Comparison of ENCODE assay signal across 14 cellular contexts in genomic region chr10:73648975-73649829, GRCh38. TPM values are rescaled to one million over a fixed set of nuclear protein-coding genes. Genes with fewer than 3 reads are reported as not detected.
DNase-seq lines count a peak whose midpoint lies in the region; ATAC-seq and TF ChIP-seq lines count a peak whose summit lies in the region.
"Had no signal": no experiment of that assay in that cellular context is flagged by ENCODE, and none has a peak within 500 bp of the region (broad histone marks: within the 10 kb centered on the region; RNA-seq: fewer than 3 reads in every experiment).

No MANE protein-coding gene starts in this region.

- H3K36me3 ChIP-seq in CD4-positive, CD25-positive, alpha-beta regulatory T cell (ENCODE audit: control insufficient read depth, insufficient read depth, low read length): no peaks in the 10 kb centered on the region
- H3K36me3 ChIP-seq in IMR-90 (ENCODE audit: control insufficient read depth, insufficient read depth, low read length) (no peaks in the 10 kb centered on the region), fibroblast of lung (ENCODE audit: control insufficient read depth, insufficient read depth, low read length) (no peaks in the 10 kb centered on the region)
- H3K36me3 ChIP-seq: tibial nerve had no signal

- dilution Hi-C loops in IMR-90 (cut with HindIII; ENCODE audit: low sequenced_read_pairs, unreplicated experiment): no loop called here

- peak overlapping the region; percentile 30; the same call in 2 of the 3 replicates for H2BK15ac ChIP-seq in IMR-90 (ENCODE audit: low read depth, low read length)

- peaks cover 12% of the 10 kb centered on the region for H3K4me1 ChIP-seq in CD4-positive, CD25-positive, alpha-beta regulatory T cell (ENCODE audit: control insufficient read depth, insufficient read depth, low read length, poor library complexity, severe bottlenecking)
- H3K4me1 ChIP-seq in IMR-90 (ENCODE audit: control insufficient read depth, insufficient read depth, low read length) (peaks cover 23% of the 10 kb centered on the region), fibroblast of lung (ENCODE audit: control insufficient read depth, extremely low read depth, insufficient read depth, low read length) (peaks cover 15% of the 10 kb centered on the region)

- H3K27ac ChIP-seq in CD4-positive, CD25-positive, alpha-beta regulatory T cell (ENCODE audit: insufficient read depth, low read length, poor library complexity, severe bottlenecking): no peak overlapping the region
- peak overlapping the region; percentile 60 for H3K27ac ChIP-seq in IMR-90 (ENCODE audit: insufficient read depth, low read length)
- peak overlapping the region; percentile 7 for H3K27ac ChIP-seq in fibroblast of lung (ENCODE audit: insufficient read depth, low read length)

- H3K79me1 ChIP-seq in IMR-90 (ENCODE audit: low read depth in 1 of 2, low read length in 2 of 2): peaks cover 0 to 14% of the 10 kb centered on the region in 2 experiments; a peak in 2 of 4 replicates

- peak overlapping the region; percentile 99 for H2BK5ac ChIP-seq in IMR-90 (ENCODE audit: low read depth, low read length, poor library complexity, severe bottlenecking)

- no peak overlapping the region for H3K4me3 ChIP-seq in CD4-positive, CD25-positive, alpha-beta regulatory T cell (ENCODE audit: low read depth, low read length)
- H3K4me3 ChIP-seq in IMR-90 (ENCODE audit: insufficient read depth, low read depth, low read length): no peak overlapping the region; the same call in 1 of the 2 replicates
- no peak overlapping the region for H3K4me3 ChIP-seq in fibroblast of lung (replicated peaks in 1 of 4; ENCODE audit: control extremely low read depth in 1 of 4, insufficient read depth in 1 of 4, low read depth in 3 of 4, low read length in 4 of 4)

- H3K36me3 Mint-ChIP-seq in CD4-positive, CD25-positive, alpha-beta regulatory T cell: no peaks in the 10 kb centered on the region
- no peaks in the 10 kb centered on the region for H3K36me3 Mint-ChIP-seq in natural killer cell
- no peaks in the 10 kb centered on the region for H3K36me3 Mint-ChIP-seq in activated T-helper 2 cell treated with anti-CD3 and anti-CD28 coated beads, Interferon-gamma antibody, Interleukin-2, Interleukin-4, amounts not matched to agents 10 μg/mL and 5 μg/mL and 100 μg/mL, durations not matched to agents 14 hours and 24 hours and 36 hours (ENCODE audit: low read depth)

- H3K4me3 Mint-ChIP-seq in CD4-positive, CD25-positive, alpha-beta regulatory T cell: peak overlapping the region in 3 of 4 donors; percentile 1 to 72 (median 20)
- peak overlapping the region; percentile 56 for H3K4me3 Mint-ChIP-seq in natural killer cell
- H3K4me3 Mint-ChIP-seq in activated T-helper 2 cell treated with anti-CD3 and anti-CD28 coated beads, Interferon-gamma antibody, Interleukin-2, Interleukin-4, amounts not matched to agents 10 μg/mL and 5 μg/mL and 100 μg/mL, durations not matched to agents 14 hours and 24 hours and 36 hours (ENCODE audit: low read depth): no peak overlapping the region
- H3K4me3 Mint-ChIP-seq: activated naive CD4-positive, alpha-beta T cell treated with anti-CD3 and anti-CD28 coated beads for 36 hours; effector memory CD8-positive, alpha-beta T cell had no signal

- BruUV-seq in IMR-90 (replicated peaks; lab: Mats Ljungman, UMichigan): no TSS peak

- POLR2A ChIA-PET in IMR-90 (lab: Charles Lee; ENCODE audit: unreplicated experiment): no interaction called here

- no peak for DNase-seq in CD4-positive, CD25-positive, alpha-beta regulatory T cell
- DNase-seq in IMR-90 (peak; percentile 49), fibroblast of lung (ENCODE audit: low read depth in 2 of 2) (peak in 1 of 2 donors; percentile 58), natural killer cell (no peak), HCEC 1CT (no peak), cortex of kidney (lab: John Stamatoyannopoulos, UW) (no peak)
- no peak for DNase-seq in activated T-helper 2 cell treated with anti-CD3 and anti-CD28 coated beads, Interferon-gamma antibody, Interleukin-2, Interleukin-4, amounts not matched to agents 10 μg/mL and 5 μg/mL and 100 μg/mL, durations not matched to agents 14 hours and 24 hours and 36 hours (ENCODE audit: low spot score)
- DNase-seq: activated CD4-positive, alpha-beta T cell treated with anti-CD3 and anti-CD28 coated beads, Interleukin-2, amount 50 U/mL, for 1 hour; activated naive CD4-positive, alpha-beta T cell treated with anti-CD3 and anti-CD28 coated beads for 36 hours; effector memory CD8-positive, alpha-beta T cell; NCI-H345; SIG-M5 had no signal

- H3K14ac ChIP-seq in IMR-90 (replicated peaks; ENCODE audit: low read depth, low read length): peak overlapping the region; percentile 85

- H3K18ac ChIP-seq in IMR-90 (ENCODE audit: low read depth, low read length): peak overlapping the region; percentile 86; the same call in 1 of the 2 replicates

- no peak for TF ChIP-seq POLR2A in IMR-90 (IDR thresholded peaks at IDR 0.05; ENCODE audit: low read depth, low read length)

- H3K27me3 ChIP-seq in CD4-positive, CD25-positive, alpha-beta regulatory T cell (ENCODE audit: control insufficient read depth, insufficient read depth, low read length): no peaks in the 10 kb centered on the region
- no peaks in the 10 kb centered on the region for H3K27me3 ChIP-seq in IMR-90 (ENCODE audit: control insufficient read depth, insufficient read depth, low read length)
- H3K27me3 ChIP-seq in fibroblast of lung (ENCODE audit: control insufficient read depth, insufficient read depth, low read length): no peaks in the 10 kb centered on the region
- H3K27me3 ChIP-seq: tibial nerve had no signal

- WGBS in IMR-90 (ENCODE audit: extremely low coverage in 2 of 2, insufficient read length in 1 of 2), 2 experiments: 100% methylated on average over 1 of the region's 4 CpGs; no CpG with 5 or more reads in 1 of the 2 experiments

- H3K4me1 Mint-ChIP-seq in CD4-positive, CD25-positive, alpha-beta regulatory T cell: peaks cover 0 to 10% (median 4%) of the 10 kb centered on the region in 4 donors
- peaks cover 0 to 19% of the 10 kb centered on the region in 2 donors for H3K4me1 Mint-ChIP-seq in natural killer cell
- H3K4me1 Mint-ChIP-seq in activated T-helper 2 cell treated with anti-CD3 and anti-CD28 coated beads, Interferon-gamma antibody, Interleukin-2, Interleukin-4, amounts not matched to agents 10 μg/mL and 5 μg/mL and 100 μg/mL, durations not matched to agents 14 hours and 24 hours and 36 hours (ENCODE audit: low read depth): peaks cover 16% of the 10 kb centered on the region

- H3K9me3 ChIP-seq in CD4-positive, CD25-positive, alpha-beta regulatory T cell (ENCODE audit: control insufficient read depth in 2 of 2, low read length in 2 of 2): no peaks in the 10 kb centered on the region
- H3K9me3 ChIP-seq in IMR-90 (ENCODE audit: control insufficient read depth, insufficient read depth, low read length) (no peaks in the 10 kb centered on the region), fibroblast of lung (ENCODE audit: control insufficient read depth, insufficient read depth, low read depth, low read length) (no peaks in the 10 kb centered on the region)
- H3K9me3 ChIP-seq: tibial nerve had no signal

- CTCF ChIA-PET in IMR-90 (lab: Yijun Ruan, JAX): interaction anchor here (0.5 kb wide), 1 partner anchor 14 kb away, joined by 6 read pairs; no protein-coding TSS in a partner anchor

- H3K27me3 Mint-ChIP-seq in CD4-positive, CD25-positive, alpha-beta regulatory T cell: peaks cover 4% of the 10 kb centered on the region
- no peaks in the 10 kb centered on the region for H3K27me3 Mint-ChIP-seq in natural killer cell (ENCODE audit: low read depth in 2 of 2)
- peaks cover 6% of the 10 kb centered on the region for H3K27me3 Mint-ChIP-seq in activated T-helper 2 cell treated with anti-CD3 and anti-CD28 coated beads, Interferon-gamma antibody, Interleukin-2, Interleukin-4, amounts not matched to agents 10 μg/mL and 5 μg/mL and 100 μg/mL, durations not matched to agents 14 hours and 24 hours and 36 hours (ENCODE audit: low read depth)

- intact Hi-C loops in IMR-90 (cut with micrococcal nuclease): loop anchor here (10.0 kb wide), 1 partner anchor 234 kb away; the partner anchor contains the start of gene ANXA7
- intact Hi-C loops in natural killer cell (cut with micrococcal nuclease): no loop called here
- intact Hi-C loops in activated T-helper 2 cell treated with anti-CD3 and anti-CD28 coated beads, Interferon-gamma antibody, Interleukin-2, Interleukin-4, amounts not matched to agents 10 μg/mL and 5 μg/mL and 100 μg/mL, durations not matched to agents 14 hours and 24 hours and 36 hours (cut with micrococcal nuclease): loop anchor here (10.0 kb wide), 1 partner anchor 294 kb away; the partner anchor contains the start of gene CFAP70

- H4K91ac ChIP-seq in IMR-90 (ENCODE audit: insufficient read depth, low read depth, low read length): peak overlapping the region; percentile 88

- peak overlapping the region in 2 of 3 donors; percentile 9 to 32 for H3K27ac Mint-ChIP-seq in CD4-positive, CD25-positive, alpha-beta regulatory T cell
- H3K27ac Mint-ChIP-seq in natural killer cell: no peak overlapping the region
- H3K27ac Mint-ChIP-seq in activated T-helper 2 cell treated with anti-CD3 and anti-CD28 coated beads, Interferon-gamma antibody, Interleukin-2, Interleukin-4, amounts not matched to agents 10 μg/mL and 5 μg/mL and 100 μg/mL, durations not matched to agents 14 hours and 24 hours and 36 hours: no peak overlapping the region
- H3K27ac Mint-ChIP-seq: activated naive CD4-positive, alpha-beta T cell treated with anti-CD3 and anti-CD28 coated beads for 36 hours; effector memory CD8-positive, alpha-beta T cell had no signal

- no peak for ATAC-seq in CD4-positive, CD25-positive, alpha-beta regulatory T cell (ENCODE audit: low read depth in 2 of 2)
- ATAC-seq in IMR-90 (ENCODE audit: low read depth) (peak; percentile 10; the same call in 1 of the 2 replicates), natural killer cell (no peak), HG03342 (IDR thresholded peaks at IDR 0.05; ENCODE audit: unreplicated experiment) (no peak)
- ATAC-seq: effector memory CD8-positive, alpha-beta T cell had no signal

- no peaks in the 10 kb centered on the region for H4K20me1 ChIP-seq in IMR-90 (ENCODE audit: insufficient read depth, low read length)
- H4K20me1 ChIP-seq in fibroblast of lung (ENCODE audit: control insufficient read depth, extremely low read depth, insufficient read depth, low read length): no peaks in the 10 kb centered on the region

- H3K9ac ChIP-seq in IMR-90 (ENCODE audit: low read depth, low read length): no peak overlapping the region; the same call in 1 of the 2 replicates
- no peak overlapping the region for H3K9ac ChIP-seq in fibroblast of lung (ENCODE audit: insufficient read depth, low read length)

- H3K23ac ChIP-seq in IMR-90 (ENCODE audit: low read depth, low read length): peak overlapping the region; percentile 48

- H2AK5ac ChIP-seq in IMR-90 (ENCODE audit: low read depth, low read length): peak overlapping the region; percentile 76

- no peak for TF ChIP-seq RAD21 in IMR-90 (IDR thresholded peaks at IDR 0.05; ENCODE audit: low read length)

- H3K79me2 ChIP-seq in fibroblast of lung (ENCODE audit: control insufficient read depth, insufficient read depth, low read length): no peaks in the 10 kb centered on the region

- H2BK20ac ChIP-seq in IMR-90 (ENCODE audit: low read depth, low read length): peak overlapping the region; percentile 83

- H3K9me1 ChIP-seq in IMR-90 (ENCODE audit: insufficient read depth, low read length): peaks cover 25% of the 10 kb centered on the region

- peak overlapping the region; percentile 80 for H2AK9ac ChIP-seq in IMR-90 (replicated peaks; ENCODE audit: low read depth, low read length, poor library complexity)

- peak overlapping the region; percentile 89; the same call in 1 of the 2 replicates for H4K5ac ChIP-seq in IMR-90 (ENCODE audit: low read depth, low read length)

- peak overlapping the region; percentile 84 for H3K4ac ChIP-seq in IMR-90 (ENCODE audit: low read depth, low read length)

- no peaks in the 10 kb centered on the region for H3K9me3 Mint-ChIP-seq in CD4-positive, CD25-positive, alpha-beta regulatory T cell
- H3K9me3 Mint-ChIP-seq in natural killer cell: no peaks in the 10 kb centered on the region
- H3K9me3 Mint-ChIP-seq in activated T-helper 2 cell treated with anti-CD3 and anti-CD28 coated beads, Interferon-gamma antibody, Interleukin-2, Interleukin-4, amounts not matched to agents 10 μg/mL and 5 μg/mL and 100 μg/mL, durations not matched to agents 14 hours and 24 hours and 36 hours: no peaks in the 10 kb centered on the region
- H3K9me3 Mint-ChIP-seq: activated naive CD4-positive, alpha-beta T cell treated with anti-CD3 and anti-CD28 coated beads for 36 hours; effector memory CD8-positive, alpha-beta T cell had no signal

- peak overlapping the region; percentile 73 for H3K56ac ChIP-seq in IMR-90 (ENCODE audit: extremely low read depth, insufficient read depth, low read length)

- in situ Hi-C loops in IMR-90 (cut with MboI; ENCODE audit: low sequenced_read_pairs): loop anchor here (25.0 kb wide), 1 partner anchor 387 kb away; the partner anchor contains the start of gene MRPS16

- H2AFZ ChIP-seq in IMR-90 (replicated peaks; ENCODE audit: low read length, poor library complexity) (peak overlapping the region; percentile 83), fibroblast of lung (ENCODE audit: low read length) (no peak overlapping the region)

- TF ChIP-seq CTCF in IMR-90 (conservative IDR thresholded peaks at IDR 0.05; ENCODE audit: low read depth, low read length) (no peak), fibroblast of lung (conservative IDR thresholded peaks at IDR 0.05 in 1 of 2, IDR thresholded peaks at IDR 0.05 in 1 of 2; ENCODE audit: low read depth in 1 of 2, low read length in 2 of 2) (no peak), natural killer cell (IDR thresholded peaks at IDR 0.05) (no peak)

- peak overlapping the region; percentile 94 for H2BK120ac ChIP-seq in IMR-90 (ENCODE audit: low read depth, low read length)

- H3K4me2 ChIP-seq in IMR-90 (ENCODE audit: low read depth, low read length) (peak overlapping the region; percentile 69; the same call in 1 of the 2 replicates), fibroblast of lung (ENCODE audit: extremely low read depth, insufficient read depth, low read length) (no peak overlapping the region)

- H4K8ac ChIP-seq in IMR-90 (ENCODE audit: low read depth in 2 of 2, low read length in 2 of 2): peak overlapping the region; percentile 50 to 81; a peak in 3 of 4 replicates

RNA-seq across cellular contexts. Expression of gene SYNPO2L, which starts 6.6 kb away (rescaled TPM):
- total RNA-seq in CD4-positive, CD25-positive, alpha-beta regulatory T cell: not detected
- polyA plus RNA-seq in CD4-positive, CD25-positive, alpha-beta regulatory T cell: not detected
- total RNA-seq in IMR-90 (2012; rRNA removed) (under 0.01 and 0.18 TPM in 2 replicates), fibroblast of lung (under 0.01 TPM in 1 of 2 replicates, not detected in the other), natural killer cell (not detected)
- polyA plus RNA-seq in IMR-90 (2012; rRNA removed) (0.62 and 0.75 TPM in 2 replicates), fibroblast of lung (0.11 and 0.27 TPM in 2 replicates)
- polyA plus RNA-seq in IMR-90 (2012; cell fraction: cytosol; rRNA removed): 0.41 and 0.60 TPM in 2 replicates
- polyA plus RNA-seq in IMR-90 (2012; cell fraction: nucleus; rRNA removed; ENCODE audit: low replicate concordance): 0.53 and 0.86 TPM in 2 replicates
- 0.33 and 0.79 TPM in 2 replicates for polyA plus RNA-seq in fibroblast of lung (2012)
- polyA minus RNA-seq in fibroblast of lung (ENCODE audit: low replicate concordance): 0.15 and 2.1 TPM in 2 replicates
- total RNA-seq in activated T-helper 2 cell treated with anti-CD3 and anti-CD28 coated beads, Interferon-gamma antibody, Interleukin-2, Interleukin-4, amounts not matched to agents 10 μg/mL and 5 μg/mL and 100 μg/mL, durations not matched to agents 14 hours and 24 hours and 36 hours: 0.05 TPM in 1 of 2 replicates, not detected in the other
- total RNA-seq: activated naive CD4-positive, alpha-beta T cell treated with anti-CD3 and anti-CD28 coated beads for 36 hours; tibial nerve had no signal

RNA-seq across cellular contexts. Expression of gene MYOZ1, which starts 7.9 kb away (rescaled TPM):
- not detected for total RNA-seq in CD4-positive, CD25-positive, alpha-beta regulatory T cell
- not detected for polyA plus RNA-seq in CD4-positive, CD25-positive, alpha-beta regulatory T cell
- total RNA-seq in IMR-90 (2012; rRNA removed) (under 0.01 and 0.18 TPM in 2 replicates), fibroblast of lung (0.17 and 0.51 TPM in 2 replicates), natural killer cell (not detected)
- polyA plus RNA-seq in IMR-90 (2012; rRNA removed) (0.27 and 0.29 TPM in 2 replicates), fibroblast of lung (0.12 TPM in 1 of 2 replicates, not detected in the other)
- polyA plus RNA-seq in IMR-90 (2012; cell fraction: cytosol; rRNA removed): 0.15 and 0.24 TPM in 2 replicates
- polyA plus RNA-seq in IMR-90 (2012; cell fraction: nucleus; rRNA removed; ENCODE audit: low replicate concordance): 0.04 and 0.10 TPM in 2 replicates
- 0.16 TPM in 1 of 2 replicates, not detected in the other for polyA plus RNA-seq in fibroblast of lung (2012)
- polyA minus RNA-seq in fibroblast of lung (ENCODE audit: low replicate concordance): not detected in 2 replicates
- total RNA-seq in activated T-helper 2 cell treated with anti-CD3 and anti-CD28 coated beads, Interferon-gamma antibody, Interleukin-2, Interleukin-4, amounts not matched to agents 10 μg/mL and 5 μg/mL and 100 μg/mL, durations not matched to agents 14 hours and 24 hours and 36 hours: not detected in 2 replicates
- total RNA-seq: activated naive CD4-positive, alpha-beta T cell treated with anti-CD3 and anti-CD28 coated beads for 36 hours had no signal

RNA-seq across cellular contexts. Expression of gene AGAP5, which starts 48.7 kb away (rescaled TPM):
- total RNA-seq in CD4-positive, CD25-positive, alpha-beta regulatory T cell: 9.8 TPM
- under 1 TPM in 2 of 4 donors, not detected in 2; 0.07 to 0.18 TPM for polyA plus RNA-seq in CD4-positive, CD25-positive, alpha-beta regulatory T cell
- 1.4 and 1.8 TPM in 2 replicates for total RNA-seq in IMR-90 (2012; rRNA removed)
- 4.1 TPM in 2 replicates for polyA plus RNA-seq in IMR-90 (2012; rRNA removed)
- polyA plus RNA-seq in IMR-90 (2012; cell fraction: cytosol; rRNA removed): 1.2 and 1.5 TPM in 2 replicates
- polyA plus RNA-seq in IMR-90 (2012; cell fraction: nucleus; rRNA removed; ENCODE audit: low replicate concordance): 32.0 and 39.3 TPM in 2 replicates
- total RNA-seq in fibroblast of lung: 1.8 and 3.1 TPM in 2 replicates
- 1.8 and 1.9 TPM in 2 replicates for polyA plus RNA-seq in fibroblast of lung
- polyA plus RNA-seq in fibroblast of lung (2012): 1.0 and 1.3 TPM in 2 replicates
- 0.24 and 1.6 TPM in 2 replicates for polyA minus RNA-seq in fibroblast of lung (ENCODE audit: low replicate concordance)
- total RNA-seq in natural killer cell: 10 to 100 TPM in 1 of 3 donors, 1 to 10 TPM in 2; 8.4 to 14.6 (median 9.4) TPM
- total RNA-seq in activated T-helper 2 cell treated with anti-CD3 and anti-CD28 coated beads, Interferon-gamma antibody, Interleukin-2, Interleukin-4, amounts not matched to agents 10 μg/mL and 5 μg/mL and 100 μg/mL, durations not matched to agents 14 hours and 24 hours and 36 hours: 18.2 and 18.8 TPM in 2 replicates

RNA-seq across cellular contexts. Expression of gene USP54, which starts 58.1 kb away (rescaled TPM):
- 4.2 TPM for total RNA-seq in CD4-positive, CD25-positive, alpha-beta regulatory T cell
- polyA plus RNA-seq in CD4-positive, CD25-positive, alpha-beta regulatory T cell: 1 to 10 TPM in 3 of 4 donors, under 1 TPM in 1; 0.84 to 1.5 (median 1.0) TPM
- 7.9 and 8.9 TPM in 2 replicates for total RNA-seq in IMR-90 (2012; rRNA removed)
- 4.0 and 4.5 TPM in 2 replicates for polyA plus RNA-seq in IMR-90 (2012; rRNA removed)
- 1.1 and 1.8 TPM in 2 replicates for polyA plus RNA-seq in IMR-90 (2012; cell fraction: cytosol; rRNA removed)
- polyA plus RNA-seq in IMR-90 (2012; cell fraction: nucleus; rRNA removed; ENCODE audit: low replicate concordance): 4.1 and 7.2 TPM in 2 replicates
- 6.4 and 9.9 TPM in 2 replicates for total RNA-seq in fibroblast of lung
- polyA plus RNA-seq in fibroblast of lung: 7.8 and 9.5 TPM in 2 replicates
- polyA plus RNA-seq in fibroblast of lung (2012): 3.2 and 4.1 TPM in 2 replicates
- 12.2 and 15.1 TPM in 2 replicates for polyA minus RNA-seq in fibroblast of lung (ENCODE audit: low replicate concordance)
- total RNA-seq in natural killer cell: 10 to 100 TPM in 1 of 3 donors, 1 to 10 TPM in 2; 4.4 to 10.2 (median 5.5) TPM
- 5.4 and 5.7 TPM in 2 replicates for total RNA-seq in activated T-helper 2 cell treated with anti-CD3 and anti-CD28 coated beads, Interferon-gamma antibody, Interleukin-2, Interleukin-4, amounts not matched to agents 10 μg/mL and 5 μg/mL and 100 μg/mL, durations not matched to agents 14 hours and 24 hours and 36 hours

Comparison
In these comparisons a context has a peak if more than half of its experiments do, and no peak if none do; other contexts are left out.
1. H3K27ac Mint-ChIP-seq: peak in CD4-positive, CD25-positive, alpha-beta regulatory T cell (2 of 3); none in natural killer cell (0 of 2) and activated T-helper 2 cell treated with anti-CD3 and anti-CD28 coated beads, Interferon-gamma antibody, Interleukin-2, Interleukin-4, amounts not matched to agents 10 μg/mL and 5 μg/mL and 100 μg/mL, durations not matched to agents 14 hours and 24 hours and 36 hours (single experiment).